Comparison of ENCODE assay signal across 17 cellular contexts in the genomic region with DNA sequence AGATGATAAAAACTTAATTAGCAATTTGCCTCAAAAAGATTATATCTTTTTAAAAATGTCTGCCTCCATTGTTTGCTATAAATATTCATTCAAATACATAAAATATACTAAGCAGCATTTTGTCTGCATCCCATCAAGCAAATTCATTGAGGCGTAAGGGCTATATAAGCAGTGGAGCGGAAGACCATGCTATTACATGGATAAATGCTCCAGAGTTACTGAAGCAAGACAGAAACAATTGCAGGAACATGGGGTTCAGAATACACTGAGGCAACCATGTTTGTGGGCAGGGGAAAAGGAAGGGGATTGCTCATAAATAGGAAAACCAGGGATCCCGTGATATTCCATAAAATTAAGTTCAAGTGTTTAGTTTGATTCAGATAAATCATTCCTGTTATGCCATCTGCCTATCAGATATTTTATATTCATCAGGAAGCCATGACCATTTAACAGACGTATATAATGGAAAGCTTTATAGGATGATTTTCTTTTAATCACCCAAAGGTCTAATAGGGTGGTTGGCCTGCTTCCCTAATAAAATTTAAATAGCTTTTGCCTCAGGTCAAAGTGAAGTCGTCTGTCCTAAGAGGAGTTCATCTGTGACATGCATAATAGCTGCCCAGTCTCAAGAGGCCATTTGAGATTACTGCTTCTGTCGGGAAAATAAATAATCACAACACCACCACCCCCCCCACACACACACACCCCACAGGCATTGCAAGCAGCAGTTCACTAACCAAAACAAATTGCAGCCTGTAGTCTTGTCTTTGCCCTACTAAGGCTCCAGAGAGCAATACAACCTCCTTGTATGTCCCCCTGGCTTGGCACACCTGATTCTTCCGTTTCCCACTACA.
DNase-seq lines count a peak whose midpoint lies in the region; ATAC-seq and TF ChIP-seq lines count a peak whose summit lies in the region.
"Had no signal": no experiment of that assay in that cellular context is flagged by ENCODE, and none has a peak within 500 bp of the region (broad histone marks: within the 10 kb centered on the region; RNA-seq: fewer than 3 reads in every experiment).

No MANE protein-coding gene starts in this region.

- ATAC-seq in GM21576 (IDR thresholded peaks at IDR 0.05; ENCODE audit: unreplicated experiment) = no peak
- ATAC-seq in GM19035 (IDR thresholded peaks at IDR 0.05; ENCODE audit: unreplicated experiment) = no peak
- no peak for ATAC-seq in HG03378 (IDR thresholded peaks at IDR 0.05; ENCODE audit: unreplicated experiment)
- ATAC-seq: gastrocnemius medialis; lower lobe of right lung; naive thymus-derived CD4-positive, alpha-beta T cell had no signal

- TF ChIP-seq EP300 in Ishikawa (IDR thresholded peaks at IDR 0.05; ENCODE audit: borderline replicate concordance) = no peak; the same call in 1 of the 2 replicates

- peak; percentile 80 for DNase-seq in NCI-H2171 (lab: John Stamatoyannopoulos, UW)
- DNase-seq in astrocyte of the hippocampus (ENCODE audit: low read depth, low spot score) = peak; percentile 43
- DNase-seq in renal cortical epithelial cell (ENCODE audit: low read depth) = peak; percentile 75
- DNase-seq: activated CD8-positive, alpha-beta memory T cell treated with anti-CD3 and anti-CD28 coated beads, Interleukin-2, amount 50 U/mL, for 48 hours; aorta; EL; gastrocnemius medialis; H9; lower lobe of right lung; naive thymus-derived CD4-positive, alpha-beta T cell; stimulated activated CD4-positive, alpha-beta T cell treated with anti-CD3 and anti-CD28 coated beads, Interleukin-12 subunit alpha, Interleukin-12 subunit beta, amount 100 ng/mL, for 4 hours; stimulated activated naive CD4-positive, alpha-beta T cell; transverse colon had no signal

- TF ChIP-seq RAD21 in Ishikawa (IDR thresholded peaks at IDR 0.05; ENCODE audit: low read depth) = no peak

TF ChIP-seq in Ishikawa, 13 proteins besides CTCF, POLR2A, EP300 and RAD21:
- TF ChIP-seq FOXM1 (IDR thresholded peaks at IDR 0.05; ENCODE audit: borderline replicate concordance, low read depth) (no peak), TCF12 (IDR thresholded peaks at IDR 0.05; ENCODE audit: low read depth) (0 out of 2 replicates have a peak, but pooled peaks have one; percentile 24), EGR1 (IDR thresholded peaks at IDR 0.05) (no peak), TAF1 (IDR thresholded peaks at IDR 0.05; ENCODE audit: low read depth) (no peak)
